Comparison of ENCODE assay signal across 9 cellular contexts in genomic region chr10:82150123-82150900, GRCh38.
A peak's percentile ranks its signal among the peaks of the same experiment; 100 is the strongest.
DNase-seq lines count a peak whose midpoint lies in the region; ATAC-seq and TF ChIP-seq lines count a peak whose summit lies in the region.
"Had no signal": no experiment of that assay in that cellular context is flagged by ENCODE, and none has a peak within 500 bp of the region (broad histone marks: within the 10 kb centered on the region; RNA-seq: fewer than 3 reads in every experiment).

No MANE protein-coding gene starts in this region.

- H3K27ac ChIP-seq in 22Rv1 (no peak overlapping the region), esophagus muscularis mucosa (replicated peaks in 1 of 4) (no peak overlapping the region)

- TF ChIP-seq CTCF in 22Rv1 (IDR thresholded peaks at IDR 0.05) = peak; percentile 47
- TF ChIP-seq CTCF in GM12865 (IDR thresholded peaks at IDR 0.05; ENCODE audit: insufficient read depth, low read depth, low read length, missing control alignments) = peak; percentile 41
- peak in 1 of 3 experiments; percentile 7 for TF ChIP-seq CTCF in esophagus muscularis mucosa (IDR thresholded peaks at IDR 0.05)

- no peaks in the 10 kb centered on the region for H3K9me3 ChIP-seq in esophagus muscularis mucosa

- DNase-seq in GM12865 (ENCODE audit: low read depth) = peak; percentile 39
- peak; percentile 32 for DNase-seq in OCI-M1 (lab: John Stamatoyannopoulos, UW)
- peak; percentile 51 for DNase-seq in left cardiac atrium
- no peak for DNase-seq in activated gamma-delta T cell treated with Interleukin-2 at 50 U/mL for 16 hours
- no peak for DNase-seq in esophagus muscularis mucosa (ENCODE audit: extremely low spot score)
- DNase-seq in NCI-H2107 treated with DMSO at 0.1 percent for 48 hours (lab: John Stamatoyannopoulos, UW; ENCODE audit: unreplicated experiment) = no peak
- DNase-seq: PC-3 had no signal

- no peak for TF ChIP-seq POLR2A in esophagus muscularis mucosa (IDR thresholded peaks at IDR 0.05; ENCODE audit: low read depth)

- TF ChIP-seq EP300 in esophagus muscularis mucosa (IDR thresholded peaks at IDR 0.05) = no peak

- intact Hi-C loops in left cardiac atrium (cut with DNase I) = no loop called here
- intact Hi-C loops in esophagus muscularis mucosa (cut with DNase I) = no loop called here

- H3K4me3 ChIP-seq in GM12865 (ENCODE audit: low read depth, low read length) = no peak overlapping the region
- no peak overlapping the region for H3K4me3 ChIP-seq in esophagus muscularis mucosa

- 52% methylated on average over 8 of the region's 9 CpGs for WGBS in esophagus muscularis mucosa

- H3K27me3 ChIP-seq in esophagus muscularis mucosa = peaks cover 0 to 6% (median 2%) of the 10 kb centered on the region in 4 donors

- no peaks in the 10 kb centered on the region for H3K36me3 ChIP-seq in esophagus muscularis mucosa

- peak in 1 of 2 donors; percentile 38 for ATAC-seq in left cardiac atrium
- ATAC-seq in HG02884 (IDR thresholded peaks at IDR 0.05; ENCODE audit: unreplicated experiment) = no peak
- ATAC-seq: PC-3 had no signal

- H3K4me1 ChIP-seq in esophagus muscularis mucosa = peaks cover 0 to 4% (median 0%) of the 10 kb centered on the region in 4 donors

Comparison
In these comparisons a context has a peak if more than half of its experiments do, and no peak if none do; other contexts are left out.
1. DNase-seq: peak in GM12865 (single experiment), OCI-M1 (single experiment) and left cardiac atrium (single experiment); none in activated gamma-delta T cell treated with Interleukin-2 at 50 U/mL for 16 hours (single experiment), esophagus muscularis mucosa (single experiment) and NCI-H2107 treated with DMSO at 0.1 percent for 48 hours (single experiment).